ENCODE assay signal across 9 cellular contexts in the genomic region with DNA sequence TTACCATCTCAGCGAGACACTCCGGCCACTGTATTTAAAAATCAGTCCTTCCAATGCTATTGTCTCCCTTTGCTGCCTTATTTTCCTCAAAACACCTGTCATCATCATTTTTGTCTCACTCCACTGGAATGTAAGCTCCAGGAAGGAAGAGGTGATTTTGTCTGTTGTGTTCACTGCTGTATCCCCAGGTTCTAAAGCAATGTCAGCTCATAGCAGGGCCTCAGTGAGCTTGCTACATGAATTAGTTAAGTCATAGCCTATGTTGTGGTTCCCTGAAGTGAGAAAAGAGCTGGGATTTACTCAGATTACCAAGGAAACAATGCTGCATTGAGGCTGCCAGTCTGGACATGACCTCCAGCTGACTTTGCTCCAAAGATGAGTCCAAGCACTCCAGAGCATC.
"Had no signal": no experiment of that assay in that cellular context is flagged by ENCODE, and none has a peak within 500 bp of the region (broad histone marks: within the 10 kb centered on the region; RNA-seq: fewer than 3 reads in every experiment).

No MANE protein-coding gene starts in this region.

- FAIRE-seq: H1, H54, HTR-8/SVneo, K562 had no signal

- ATAC-seq: GM23338, K562 had no signal

- H3K4me3 ChIP-seq: GM23338, K562 had no signal

- H3K4me2 ChIP-seq: GM23338 had no signal

- H3K4me3 Mint-ChIP-seq: GM23338, H9 had no signal

- DNase-seq: H9, HCEC 1CT, IMR-90, KG1 had no signal

- H3K27ac Mint-ChIP-seq: GM23338, H9 had no signal

- H3K9me3 Mint-ChIP-seq: GM23338, H9 had no signal
